In genomic region chr5:14202462-14202861, GRCh38 we compare ENCODE assay signal across 10 cellular contexts. TPM values are rescaled to one million over a fixed set of nuclear protein-coding genes. Genes with fewer than 3 reads are reported as not detected.
A peak's percentile ranks its signal among the peaks of the same experiment; 100 is the strongest.
DNase-seq lines count a peak whose midpoint lies in the region; ATAC-seq, FAIRE-seq and TF ChIP-seq lines count a peak whose summit lies in the region.
"Had no signal": no experiment of that assay in that cellular context is flagged by ENCODE, and none has a peak within 500 bp of the region (broad histone marks: within the 10 kb centered on the region; RNA-seq: fewer than 3 reads in every experiment).

No MANE protein-coding gene starts in this region.

- no peaks in the 10 kb centered on the region for H3K27me3 Mint-ChIP-seq in chondrocyte (ENCODE audit: low read depth)

- TF ChIP-seq CTCF in chondrocyte (IDR thresholded peaks at IDR 0.05) = no peak
- no peak for TF ChIP-seq CTCF in OCI-LY7 (conservative IDR thresholded peaks at IDR 0.05; ENCODE audit: low read length)
- TF ChIP-seq CTCF in prostate gland (IDR thresholded peaks at IDR 0.05) = no peak

- no TSS peak for BruUV-seq in OCI-LY7 (replicated peaks; lab: Mats Ljungman, UMichigan)

- TF ChIP-seq POLR2A in prostate gland (IDR thresholded peaks at IDR 0.05) = no peak

- DNase-seq in GM18507 (ENCODE audit: extremely low spot score, insufficient read length, low read depth) = no peak
- DNase-seq in NCI-H2227 treated with DMSO at 0.1 percent for 48 hours (lab: John Stamatoyannopoulos, UW) = peak; percentile 25
- no peak for DNase-seq in chondrocyte (ENCODE audit: low spot score)
- peak; percentile 23 for DNase-seq in pons (ENCODE audit: low spot score)
- DNase-seq in OCI-LY7 (ENCODE audit: low spot score) = no peak
- DNase-seq in C1 segment of cervical spinal cord (lab: John Stamatoyannopoulos, UW) = no peak
- DNase-seq in prostate gland (ENCODE audit: low spot score) = no peak
- DNase-seq: NCI-H2029 treated with DMSO at 0.1 percent for 48 hours, thyroid gland had no signal

- no peak overlapping the region for H2AFZ ChIP-seq in OCI-LY7 (ENCODE audit: low read length)

- no peak overlapping the region for H3K27ac ChIP-seq in OCI-LY7 (ENCODE audit: low read depth, low read length, poor library complexity, severe bottlenecking)
- H3K27ac ChIP-seq in prostate gland = no peak overlapping the region
- H3K27ac ChIP-seq: thyroid gland had no signal

- H3K4me3 Mint-ChIP-seq in chondrocyte (ENCODE audit: unreplicated experiment) = peak overlapping the region; percentile 15

- FAIRE-seq in GM18507 (lab: Jason Lieb, UNC) = peak; percentile 9

- H3K4me3 ChIP-seq in OCI-LY7 (ENCODE audit: low read depth, low read length, poor library complexity, severe bottlenecking) (no peak overlapping the region), prostate gland (no peak overlapping the region)
- H3K4me3 ChIP-seq: thyroid gland had no signal

- H3K4me1 ChIP-seq in OCI-LY7 (ENCODE audit: insufficient read depth, low read length, poor library complexity, severe bottlenecking) = peaks cover 26% of the 10 kb centered on the region
- H3K4me1 ChIP-seq in prostate gland (replicated peaks) = no peaks in the 10 kb centered on the region

- POLR2A ChIA-PET in OCI-LY7 (lab: Charles Lee) = interaction anchor here (0.6 to 1.7 kb wide), 5 partner anchors 18 to 1135 kb away, joined by 3 to 4 read pairs (median 3); no protein-coding TSS in a partner anchor

- no peaks in the 10 kb centered on the region for H3K27me3 ChIP-seq in prostate gland (replicated peaks; ENCODE audit: insufficient read depth)
- H3K27me3 ChIP-seq: thyroid gland had no signal

- peaks cover 81% of the 10 kb centered on the region for H3K4me1 Mint-ChIP-seq in chondrocyte (ENCODE audit: low read depth)

- H3K9me3 Mint-ChIP-seq in chondrocyte (ENCODE audit: low read depth) = no peaks in the 10 kb centered on the region

- 68% methylated on average over 6 of the region's 6 CpGs for WGBS in prostate gland

- H3K9me3 ChIP-seq in OCI-LY7 (ENCODE audit: low read length) (no peaks in the 10 kb centered on the region), prostate gland (no peaks in the 10 kb centered on the region)
- H3K9me3 ChIP-seq: thyroid gland had no signal

- H3K79me2 ChIP-seq in OCI-LY7 (ENCODE audit: insufficient read depth, low read depth, low read length) = peaks cover 19% of the 10 kb centered on the region; the same call in 1 of the 2 replicates

- no peak overlapping the region for H3K4me2 ChIP-seq in OCI-LY7 (ENCODE audit: low read length)

- CTCF ChIA-PET in OCI-LY7 (lab: Charles Lee; ENCODE audit: unreplicated experiment) = no interaction called here

- H4K20me1 ChIP-seq in OCI-LY7 (ENCODE audit: insufficient read depth, low read length) = no peaks in the 10 kb centered on the region

- H3K27ac Mint-ChIP-seq in chondrocyte (ENCODE audit: unreplicated experiment) = peak overlapping the region; percentile 80

- H3K9me2 ChIP-seq in OCI-LY7 (ENCODE audit: insufficient read depth, low read length) = no peaks in the 10 kb centered on the region

- intact Hi-C loops in OCI-LY7 (cut with micrococcal nuclease; ENCODE audit: unreplicated experiment) (no loop called here), prostate gland (cut with DNase I) (no loop called here)

- no peaks in the 10 kb centered on the region for H3K36me3 Mint-ChIP-seq in chondrocyte (ENCODE audit: low read depth)

- no peak for ATAC-seq in GM21723 (IDR thresholded peaks at IDR 0.05; ENCODE audit: unreplicated experiment)

- H3K36me3 ChIP-seq in OCI-LY7 (ENCODE audit: insufficient read depth, low read length) = no peaks in the 10 kb centered on the region
- no peaks in the 10 kb centered on the region for H3K36me3 ChIP-seq in prostate gland
- H3K36me3 ChIP-seq: thyroid gland had no signal

RNA-seq across cellular contexts. Expression of gene TRIO, which starts 59.3 kb away (rescaled TPM):
- total RNA-seq in chondrocyte (200 to 271 TPM (median 217 TPM) in 3 replicates), OCI-LY7 (2022) (55.1 and 69.4 TPM in 2 replicates), prostate gland (100 to 1,000 TPM in 1 of 2 donors, 10 to 100 TPM in 1; 90.3 to 197 TPM)
- 29.3 and 35.8 TPM in 2 replicates for total RNA-seq in OCI-LY7 (2014; rRNA removed; shearing (Covaris generic))

Comparison
In these comparisons a context has a peak if more than half of its experiments do, and no peak if none do; other contexts are left out.
1. DNase-seq: peak in NCI-H2227 treated with DMSO at 0.1 percent for 48 hours (single experiment) and pons (single experiment); none in GM18507 (single experiment), chondrocyte (single experiment), OCI-LY7 (single experiment), C1 segment of cervical spinal cord (0 of 14) and prostate gland (single experiment).